Comparison of ENCODE assay signal across 1 cellular context in the genomic region with DNA sequence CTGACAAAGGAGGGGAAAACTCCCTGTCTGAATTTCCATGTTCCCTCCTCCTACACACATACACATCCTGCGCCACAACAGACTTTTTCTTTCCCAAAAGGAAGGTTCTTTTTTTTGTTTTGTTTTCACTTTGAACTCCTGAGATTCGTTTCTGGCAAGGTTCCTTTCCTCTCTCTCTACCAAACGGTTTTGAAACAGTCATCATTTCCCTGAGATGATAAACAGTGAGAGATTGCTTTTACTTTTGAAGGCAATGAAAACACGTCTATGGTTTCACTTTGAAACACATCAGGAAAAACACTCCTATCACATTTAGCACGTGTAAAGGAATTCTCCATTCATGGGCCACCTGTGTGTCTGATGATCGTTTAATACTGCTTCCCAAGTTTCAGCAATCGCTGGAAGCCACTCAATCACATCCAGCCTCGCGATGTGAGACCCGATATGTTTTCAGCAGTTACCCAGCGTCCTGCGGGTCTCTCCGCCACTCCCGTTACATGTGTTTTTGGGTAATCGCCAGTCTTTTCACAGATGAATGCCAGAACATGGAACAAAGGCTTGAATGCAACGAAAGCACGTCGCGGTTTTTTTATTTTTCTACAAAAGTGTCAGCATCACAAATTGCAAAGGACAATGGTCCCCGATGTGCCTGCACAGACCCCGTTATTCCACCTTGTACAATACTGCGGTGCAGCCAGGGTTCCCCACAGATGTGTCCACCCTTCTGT.
TF ChIP-seq lines count a peak whose summit lies in the region.

No MANE protein-coding gene starts in this region.

TF ChIP-seq in K562, 482 proteins besides CTCF, POLR2A, EP300 and RAD21 (continued from another document and continues in another):
- TF ChIP-seq, protein P1, sequence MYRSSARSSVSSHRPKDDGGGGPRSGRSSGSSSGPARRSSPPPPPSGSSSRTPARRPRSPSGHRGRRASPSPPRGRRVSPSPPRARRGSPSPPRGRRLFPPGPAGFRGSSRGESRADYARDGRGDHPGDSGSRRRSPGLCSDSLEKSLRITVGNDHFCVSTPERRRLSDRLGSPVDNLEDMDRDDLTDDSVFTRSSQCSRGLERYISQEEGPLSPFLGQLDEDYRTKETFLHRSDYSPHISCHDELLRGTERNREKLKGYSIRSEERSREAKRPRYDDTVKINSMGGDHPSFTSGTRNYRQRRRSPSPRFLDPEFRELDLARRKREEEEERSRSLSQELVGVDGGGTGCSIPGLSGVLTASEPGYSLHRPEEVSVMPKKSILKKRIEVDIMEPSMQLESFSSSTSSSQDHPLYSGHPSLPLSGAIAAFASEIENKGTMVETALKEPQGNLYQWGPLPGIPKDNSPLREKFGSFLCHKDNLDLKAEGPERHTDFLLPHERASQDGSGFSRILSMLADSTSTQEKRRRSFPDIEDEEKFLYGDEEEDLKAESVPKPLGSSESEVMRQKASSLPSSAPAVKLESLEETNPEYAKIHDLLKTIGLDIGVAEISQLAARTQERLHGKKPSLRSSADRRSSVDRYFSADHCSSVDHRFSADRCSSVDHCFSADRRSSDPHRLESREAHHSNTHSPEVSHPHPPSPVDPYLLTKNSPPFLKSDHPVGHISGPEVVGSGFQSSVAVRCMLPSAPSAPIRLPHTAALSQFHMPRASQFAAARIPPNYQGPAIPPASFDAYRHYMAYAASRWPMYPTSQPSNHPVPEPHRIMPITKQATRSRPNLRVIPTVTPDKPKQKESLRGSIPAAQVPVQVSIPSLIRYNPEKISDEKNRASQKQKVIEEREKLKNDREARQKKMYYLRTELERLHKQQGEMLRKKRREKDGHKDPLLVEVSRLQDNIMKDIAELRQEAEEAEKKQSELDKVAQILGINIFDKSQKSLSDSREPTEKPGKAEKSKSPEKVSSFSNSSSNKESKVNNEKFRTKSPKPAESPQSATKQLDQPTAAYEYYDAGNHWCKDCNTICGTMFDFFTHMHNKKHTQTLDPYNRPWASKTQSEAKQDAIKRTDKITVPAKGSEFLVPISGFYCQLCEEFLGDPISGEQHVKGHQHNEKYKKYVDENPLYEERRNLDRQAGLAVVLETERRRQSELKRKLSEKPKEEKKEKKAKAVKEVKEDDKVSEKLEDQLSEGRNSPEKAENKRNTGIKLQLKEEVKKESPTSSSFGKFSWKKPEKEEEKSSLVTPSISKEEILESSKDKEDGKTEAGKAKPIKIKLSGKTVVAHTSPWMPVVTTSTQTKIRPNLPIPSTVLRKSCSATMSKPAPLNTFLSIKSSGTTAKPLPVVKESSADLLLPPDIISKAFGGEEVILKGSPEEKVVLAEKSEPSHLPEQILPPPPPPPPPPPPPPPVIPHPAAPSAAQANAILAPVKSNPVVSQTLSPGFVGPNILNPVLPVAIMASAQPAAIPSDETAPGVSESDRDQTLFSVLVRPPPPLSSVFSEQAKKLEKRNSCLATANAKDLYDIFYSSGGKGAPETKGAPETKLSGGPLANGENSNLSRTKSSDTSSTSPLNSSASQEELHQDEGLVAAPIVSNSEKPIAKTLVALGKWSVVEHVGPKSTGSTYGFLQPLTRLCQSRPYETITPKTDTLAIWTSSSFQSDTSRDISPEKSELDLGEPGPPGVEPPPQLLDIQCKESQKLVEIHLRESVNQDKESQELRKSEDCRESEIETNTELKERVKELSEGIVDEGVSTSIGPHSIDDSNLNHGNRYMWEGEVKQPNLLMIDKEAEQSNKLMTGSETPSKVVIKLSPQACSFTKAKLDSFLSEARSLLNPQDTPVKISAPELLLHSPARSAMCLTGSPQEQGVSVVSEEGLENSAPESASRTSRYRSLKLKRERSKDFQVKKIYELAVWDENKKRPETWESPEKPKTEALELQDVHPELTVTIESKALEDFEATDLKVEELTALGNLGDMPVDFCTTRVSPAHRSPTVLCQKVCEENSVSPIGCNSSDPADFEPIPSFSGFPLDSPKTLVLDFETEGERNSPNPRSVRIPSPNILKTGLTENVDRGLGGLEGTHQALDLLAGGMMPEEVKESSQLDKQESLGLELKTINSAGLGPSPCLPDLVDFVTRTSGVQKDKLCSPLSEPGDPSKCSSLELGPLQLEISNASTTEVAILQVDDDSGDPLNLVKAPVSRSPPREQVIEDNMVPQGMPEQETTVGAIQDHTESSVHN (IDR thresholded peaks at IDR 0.05; ENCODE audit: borderline replicate concordance in 1 of 2, low read depth in 1 of 2): peak; percentile 23 to 50; a peak in 2 of 4 replicates
- TF ChIP-seq, protein P2, sequence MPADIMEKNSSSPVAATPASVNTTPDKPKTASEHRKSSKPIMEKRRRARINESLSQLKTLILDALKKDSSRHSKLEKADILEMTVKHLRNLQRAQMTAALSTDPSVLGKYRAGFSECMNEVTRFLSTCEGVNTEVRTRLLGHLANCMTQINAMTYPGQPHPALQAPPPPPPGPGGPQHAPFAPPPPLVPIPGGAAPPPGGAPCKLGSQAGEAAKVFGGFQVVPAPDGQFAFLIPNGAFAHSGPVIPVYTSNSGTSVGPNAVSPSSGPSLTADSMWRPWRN (IDR thresholded peaks at IDR 0.05; ENCODE audit: low read depth): no peak
- TF ChIP-seq ZNF316 (IDR thresholded peaks at IDR 0.05): peak; percentile 42
- no peak for TF ChIP-seq HDAC1 (IDR thresholded peaks at IDR 0.05)
- no peak for TF ChIP-seq LEF1 (IDR thresholded peaks at IDR 0.05)
- TF ChIP-seq IFI16 (CRISPR knock-in tag; IDR thresholded peaks at IDR 0.05): no peak
- TF ChIP-seq ZNF584 (CRISPR knock-in tag; IDR thresholded peaks at IDR 0.05; ENCODE audit: low read depth): no peak
- TF ChIP-seq ZBTB17 (CRISPR knock-in tag; IDR thresholded peaks at IDR 0.05): no peak
- TF ChIP-seq, protein P3, sequence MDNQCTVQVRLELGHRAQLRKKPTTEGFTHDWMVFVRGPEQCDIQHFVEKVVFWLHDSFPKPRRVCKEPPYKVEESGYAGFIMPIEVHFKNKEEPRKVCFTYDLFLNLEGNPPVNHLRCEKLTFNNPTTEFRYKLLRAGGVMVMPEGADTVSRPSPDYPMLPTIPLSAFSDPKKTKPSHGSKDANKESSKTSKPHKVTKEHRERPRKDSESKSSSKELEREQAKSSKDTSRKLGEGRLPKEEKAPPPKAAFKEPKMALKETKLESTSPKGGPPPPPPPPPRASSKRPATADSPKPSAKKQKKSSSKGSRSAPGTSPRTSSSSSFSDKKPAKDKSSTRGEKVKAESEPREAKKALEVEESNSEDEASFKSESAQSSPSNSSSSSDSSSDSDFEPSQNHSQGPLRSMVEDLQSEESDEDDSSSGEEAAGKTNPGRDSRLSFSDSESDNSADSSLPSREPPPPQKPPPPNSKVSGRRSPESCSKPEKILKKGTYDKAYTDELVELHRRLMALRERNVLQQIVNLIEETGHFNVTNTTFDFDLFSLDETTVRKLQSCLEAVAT (IDR thresholded peaks at IDR 0.05): peak in 1 of 2 experiments; percentile 51; a peak in 2 of 4 replicates
- TF ChIP-seq, protein P4, sequence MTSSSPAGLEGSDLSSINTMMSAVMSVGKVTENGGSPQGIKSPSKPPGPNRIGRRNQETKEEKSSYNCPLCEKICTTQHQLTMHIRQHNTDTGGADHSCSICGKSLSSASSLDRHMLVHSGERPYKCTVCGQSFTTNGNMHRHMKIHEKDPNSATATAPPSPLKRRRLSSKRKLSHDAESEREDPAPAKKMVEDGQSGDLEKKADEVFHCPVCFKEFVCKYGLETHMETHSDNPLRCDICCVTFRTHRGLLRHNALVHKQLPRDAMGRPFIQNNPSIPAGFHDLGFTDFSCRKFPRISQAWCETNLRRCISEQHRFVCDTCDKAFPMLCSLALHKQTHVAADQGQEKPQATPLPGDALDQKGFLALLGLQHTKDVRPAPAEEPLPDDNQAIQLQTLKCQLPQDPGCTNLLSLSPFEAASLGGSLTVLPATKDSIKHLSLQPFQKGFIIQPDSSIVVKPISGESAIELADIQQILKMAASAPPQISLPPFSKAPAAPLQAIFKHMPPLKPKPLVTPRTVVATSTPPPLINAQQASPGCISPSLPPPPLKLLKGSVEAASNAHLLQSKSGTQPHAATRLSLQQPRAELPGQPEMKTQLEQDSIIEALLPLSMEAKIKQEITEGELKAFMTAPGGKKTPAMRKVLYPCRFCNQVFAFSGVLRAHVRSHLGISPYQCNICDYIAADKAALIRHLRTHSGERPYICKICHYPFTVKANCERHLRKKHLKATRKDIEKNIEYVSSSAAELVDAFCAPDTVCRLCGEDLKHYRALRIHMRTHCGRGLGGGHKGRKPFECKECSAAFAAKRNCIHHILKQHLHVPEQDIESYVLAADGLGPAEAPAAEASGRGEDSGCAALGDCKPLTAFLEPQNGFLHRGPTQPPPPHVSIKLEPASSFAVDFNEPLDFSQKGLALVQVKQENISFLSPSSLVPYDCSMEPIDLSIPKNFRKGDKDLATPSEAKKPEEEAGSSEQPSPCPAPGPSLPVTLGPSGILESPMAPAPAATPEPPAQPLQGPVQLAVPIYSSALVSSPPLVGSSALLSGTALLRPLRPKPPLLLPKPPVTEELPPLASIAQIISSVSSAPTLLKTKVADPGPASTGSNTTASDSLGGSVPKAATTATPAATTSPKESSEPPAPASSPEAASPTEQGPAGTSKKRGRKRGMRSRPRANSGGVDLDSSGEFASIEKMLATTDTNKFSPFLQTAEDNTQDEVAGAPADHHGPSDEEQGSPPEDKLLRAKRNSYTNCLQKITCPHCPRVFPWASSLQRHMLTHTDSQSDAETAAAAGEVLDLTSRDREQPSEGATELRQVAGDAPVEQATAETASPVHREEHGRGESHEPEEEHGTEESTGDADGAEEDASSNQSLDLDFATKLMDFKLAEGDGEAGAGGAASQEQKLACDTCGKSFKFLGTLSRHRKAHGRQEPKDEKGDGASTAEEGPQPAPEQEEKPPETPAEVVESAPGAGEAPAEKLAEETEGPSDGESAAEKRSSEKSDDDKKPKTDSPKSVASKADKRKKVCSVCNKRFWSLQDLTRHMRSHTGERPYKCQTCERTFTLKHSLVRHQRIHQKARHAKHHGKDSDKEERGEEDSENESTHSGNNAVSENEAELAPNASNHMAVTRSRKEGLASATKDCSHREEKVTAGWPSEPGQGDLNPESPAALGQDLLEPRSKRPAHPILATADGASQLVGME (CRISPR knock-in tag; IDR thresholded peaks at IDR 0.05): no peak
- TF ChIP-seq, protein P5, sequence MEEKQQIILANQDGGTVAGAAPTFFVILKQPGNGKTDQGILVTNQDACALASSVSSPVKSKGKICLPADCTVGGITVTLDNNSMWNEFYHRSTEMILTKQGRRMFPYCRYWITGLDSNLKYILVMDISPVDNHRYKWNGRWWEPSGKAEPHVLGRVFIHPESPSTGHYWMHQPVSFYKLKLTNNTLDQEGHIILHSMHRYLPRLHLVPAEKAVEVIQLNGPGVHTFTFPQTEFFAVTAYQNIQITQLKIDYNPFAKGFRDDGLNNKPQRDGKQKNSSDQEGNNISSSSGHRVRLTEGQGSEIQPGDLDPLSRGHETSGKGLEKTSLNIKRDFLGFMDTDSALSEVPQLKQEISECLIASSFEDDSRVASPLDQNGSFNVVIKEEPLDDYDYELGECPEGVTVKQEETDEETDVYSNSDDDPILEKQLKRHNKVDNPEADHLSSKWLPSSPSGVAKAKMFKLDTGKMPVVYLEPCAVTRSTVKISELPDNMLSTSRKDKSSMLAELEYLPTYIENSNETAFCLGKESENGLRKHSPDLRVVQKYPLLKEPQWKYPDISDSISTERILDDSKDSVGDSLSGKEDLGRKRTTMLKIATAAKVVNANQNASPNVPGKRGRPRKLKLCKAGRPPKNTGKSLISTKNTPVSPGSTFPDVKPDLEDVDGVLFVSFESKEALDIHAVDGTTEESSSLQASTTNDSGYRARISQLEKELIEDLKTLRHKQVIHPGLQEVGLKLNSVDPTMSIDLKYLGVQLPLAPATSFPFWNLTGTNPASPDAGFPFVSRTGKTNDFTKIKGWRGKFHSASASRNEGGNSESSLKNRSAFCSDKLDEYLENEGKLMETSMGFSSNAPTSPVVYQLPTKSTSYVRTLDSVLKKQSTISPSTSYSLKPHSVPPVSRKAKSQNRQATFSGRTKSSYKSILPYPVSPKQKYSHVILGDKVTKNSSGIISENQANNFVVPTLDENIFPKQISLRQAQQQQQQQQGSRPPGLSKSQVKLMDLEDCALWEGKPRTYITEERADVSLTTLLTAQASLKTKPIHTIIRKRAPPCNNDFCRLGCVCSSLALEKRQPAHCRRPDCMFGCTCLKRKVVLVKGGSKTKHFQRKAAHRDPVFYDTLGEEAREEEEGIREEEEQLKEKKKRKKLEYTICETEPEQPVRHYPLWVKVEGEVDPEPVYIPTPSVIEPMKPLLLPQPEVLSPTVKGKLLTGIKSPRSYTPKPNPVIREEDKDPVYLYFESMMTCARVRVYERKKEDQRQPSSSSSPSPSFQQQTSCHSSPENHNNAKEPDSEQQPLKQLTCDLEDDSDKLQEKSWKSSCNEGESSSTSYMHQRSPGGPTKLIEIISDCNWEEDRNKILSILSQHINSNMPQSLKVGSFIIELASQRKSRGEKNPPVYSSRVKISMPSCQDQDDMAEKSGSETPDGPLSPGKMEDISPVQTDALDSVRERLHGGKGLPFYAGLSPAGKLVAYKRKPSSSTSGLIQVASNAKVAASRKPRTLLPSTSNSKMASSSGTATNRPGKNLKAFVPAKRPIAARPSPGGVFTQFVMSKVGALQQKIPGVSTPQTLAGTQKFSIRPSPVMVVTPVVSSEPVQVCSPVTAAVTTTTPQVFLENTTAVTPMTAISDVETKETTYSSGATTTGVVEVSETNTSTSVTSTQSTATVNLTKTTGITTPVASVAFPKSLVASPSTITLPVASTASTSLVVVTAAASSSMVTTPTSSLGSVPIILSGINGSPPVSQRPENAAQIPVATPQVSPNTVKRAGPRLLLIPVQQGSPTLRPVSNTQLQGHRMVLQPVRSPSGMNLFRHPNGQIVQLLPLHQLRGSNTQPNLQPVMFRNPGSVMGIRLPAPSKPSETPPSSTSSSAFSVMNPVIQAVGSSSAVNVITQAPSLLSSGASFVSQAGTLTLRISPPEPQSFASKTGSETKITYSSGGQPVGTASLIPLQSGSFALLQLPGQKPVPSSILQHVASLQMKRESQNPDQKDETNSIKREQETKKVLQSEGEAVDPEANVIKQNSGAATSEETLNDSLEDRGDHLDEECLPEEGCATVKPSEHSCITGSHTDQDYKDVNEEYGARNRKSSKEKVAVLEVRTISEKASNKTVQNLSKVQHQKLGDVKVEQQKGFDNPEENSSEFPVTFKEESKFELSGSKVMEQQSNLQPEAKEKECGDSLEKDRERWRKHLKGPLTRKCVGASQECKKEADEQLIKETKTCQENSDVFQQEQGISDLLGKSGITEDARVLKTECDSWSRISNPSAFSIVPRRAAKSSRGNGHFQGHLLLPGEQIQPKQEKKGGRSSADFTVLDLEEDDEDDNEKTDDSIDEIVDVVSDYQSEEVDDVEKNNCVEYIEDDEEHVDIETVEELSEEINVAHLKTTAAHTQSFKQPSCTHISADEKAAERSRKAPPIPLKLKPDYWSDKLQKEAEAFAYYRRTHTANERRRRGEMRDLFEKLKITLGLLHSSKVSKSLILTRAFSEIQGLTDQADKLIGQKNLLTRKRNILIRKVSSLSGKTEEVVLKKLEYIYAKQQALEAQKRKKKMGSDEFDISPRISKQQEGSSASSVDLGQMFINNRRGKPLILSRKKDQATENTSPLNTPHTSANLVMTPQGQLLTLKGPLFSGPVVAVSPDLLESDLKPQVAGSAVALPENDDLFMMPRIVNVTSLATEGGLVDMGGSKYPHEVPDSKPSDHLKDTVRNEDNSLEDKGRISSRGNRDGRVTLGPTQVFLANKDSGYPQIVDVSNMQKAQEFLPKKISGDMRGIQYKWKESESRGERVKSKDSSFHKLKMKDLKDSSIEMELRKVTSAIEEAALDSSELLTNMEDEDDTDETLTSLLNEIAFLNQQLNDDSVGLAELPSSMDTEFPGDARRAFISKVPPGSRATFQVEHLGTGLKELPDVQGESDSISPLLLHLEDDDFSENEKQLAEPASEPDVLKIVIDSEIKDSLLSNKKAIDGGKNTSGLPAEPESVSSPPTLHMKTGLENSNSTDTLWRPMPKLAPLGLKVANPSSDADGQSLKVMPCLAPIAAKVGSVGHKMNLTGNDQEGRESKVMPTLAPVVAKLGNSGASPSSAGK (IDR thresholded peaks at IDR 0.05): no peak
- peak; percentile 100 for TF ChIP-seq CBX8 (IDR thresholded peaks at IDR 0.05; ENCODE audit: borderline replicate concordance, extremely low read depth, low read depth, low read length, poor library complexity, severe bottlenecking)
- no peak for TF ChIP-seq BRF1 (IDR thresholded peaks at IDR 0.05; ENCODE audit: borderline replicate concordance, extremely low read depth, insufficient read length)
- no peak for TF ChIP-seq ZNF224 (CRISPR knock-in tag; IDR thresholded peaks at IDR 0.05)
- no peak for TF ChIP-seq NR2F6 (CRISPR knock-in tag; IDR thresholded peaks at IDR 0.05)
- TF ChIP-seq BACH1 (tag; IDR thresholded peaks at IDR 0.05): no peak
- peak; percentile 100 for TF ChIP-seq CBX2 (IDR thresholded peaks at IDR 0.05; ENCODE audit: insufficient read depth, low read length, poor library complexity, severe bottlenecking)
- TF ChIP-seq ARHGAP35 (IDR thresholded peaks at IDR 0.05; ENCODE audit: partially characterized antibody): no peak
